In the genomic region with DNA sequence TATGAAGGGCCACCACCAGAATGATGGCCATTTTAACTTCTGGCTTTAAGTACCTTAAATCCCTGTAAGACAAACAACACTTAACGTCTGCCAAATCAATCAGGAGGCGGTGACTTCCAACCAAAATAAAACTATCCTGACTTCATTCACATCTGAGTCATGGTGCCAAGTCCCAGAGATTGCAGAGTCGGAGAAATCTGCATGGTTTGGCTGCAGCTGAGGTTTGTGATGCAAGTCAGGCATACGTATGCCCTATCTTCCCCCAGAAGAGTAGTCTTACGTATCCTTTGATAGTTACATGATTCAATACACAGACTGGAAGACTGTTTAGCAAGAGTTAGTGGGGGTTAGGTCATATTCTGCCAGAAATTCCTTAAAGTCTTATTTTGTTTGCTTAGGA, we compare ENCODE assay signal across 8 cellular contexts. TPM values are rescaled to one million over a fixed set of nuclear protein-coding genes. Genes with fewer than 3 reads are reported as not detected.
DNase-seq lines count a peak whose midpoint lies in the region; ATAC-seq and TF ChIP-seq lines count a peak whose summit lies in the region.

No MANE protein-coding gene starts in this region.

- CTCF ChIA-PET in AG04450 (lab: Charles Lee) = interaction anchor here (1.0 to 7.4 kb wide), 4 partner anchors 12 to 190 kb away, joined by 3 to 55 read pairs (median 6); no protein-coding TSS in a partner anchor

- peak overlapping the region; percentile 89 for H3K27ac ChIP-seq in AG04450 (ENCODE audit: low read depth, low read length)
- H3K27ac ChIP-seq in colonic mucosa = peak overlapping the region; percentile 28
- peak overlapping the region; percentile 38 to 62 for H3K27ac ChIP-seq in mucosa of rectum (ENCODE audit: low read depth in 2 of 2, low read length in 2 of 2)

- H3K9ac ChIP-seq in colonic mucosa (ENCODE audit: low read depth in 2 of 2, low read length in 2 of 2) (peak overlapping the region in 1 of 2 donors; percentile 81), mucosa of rectum (ENCODE audit: low read depth in 1 of 2, low read length in 2 of 2) (no peak overlapping the region)

- H3K4me3 ChIP-seq in AG04450 (ENCODE audit: low read depth, low read length) (peak overlapping the region; percentile 0; the same call in 1 of the 2 replicates), MG63 (no peak overlapping the region), colonic mucosa (no peak overlapping the region), mucosa of rectum (ENCODE audit: low read length in 2 of 2) (no peak overlapping the region)

- TF ChIP-seq CTCF in AG04450 (IDR thresholded peaks at IDR 0.05; ENCODE audit: low read depth, low read length) (no peak), colonic mucosa (IDR thresholded peaks at IDR 0.05) (no peak)

- DNase-seq in AG04450 (ENCODE audit: low read depth, low spot score) = peak; percentile 96
- DNase-seq in MG63 = peak; percentile 81
- peak; percentile 42 for DNase-seq in colonic mucosa
- no peak for DNase-seq in midbrain (lab: John Stamatoyannopoulos, UW)

- H3K36me3 ChIP-seq in MG63 (no peaks in the 10 kb centered on the region), colonic mucosa (no peaks in the 10 kb centered on the region), mucosa of rectum (ENCODE audit: control insufficient read depth in 2 of 2, insufficient read depth in 2 of 2, low read length in 2 of 2) (no peaks in the 10 kb centered on the region)

- ATAC-seq in HG03354 (IDR thresholded peaks at IDR 0.05; ENCODE audit: poor library complexity, severe bottlenecking, unreplicated experiment) (no peak), HG03139 (IDR thresholded peaks at IDR 0.05; ENCODE audit: unreplicated experiment) (no peak), GM18520 (IDR thresholded peaks at IDR 0.05; ENCODE audit: unreplicated experiment) (no peak)

- intact Hi-C loops in colonic mucosa (cut with DNase I) = no loop called here

- H3K9me3 ChIP-seq in AG04450 (ENCODE audit: control insufficient read depth, insufficient read depth, low read length) (no peaks in the 10 kb centered on the region; the same call in 1 of the 2 replicates), MG63 (no peaks in the 10 kb centered on the region), colonic mucosa (no peaks in the 10 kb centered on the region), mucosa of rectum (ENCODE audit: control insufficient read depth in 2 of 2, low read length in 2 of 2) (no peaks in the 10 kb centered on the region)

- POLR2A ChIA-PET in AG04450 (lab: Yijun Ruan, JAX) = interaction anchor here (0.5 to 1.0 kb wide), 2 partner anchors 13 to 328 kb away, joined by 3 to 6 read pairs; no protein-coding TSS in a partner anchor

- H3K27me3 ChIP-seq in AG04450 (ENCODE audit: control insufficient read depth, insufficient read depth, low read length) (no peaks in the 10 kb centered on the region), MG63 (peaks cover 8% of the 10 kb centered on the region), colonic mucosa (no peaks in the 10 kb centered on the region), mucosa of rectum (ENCODE audit: control insufficient read depth in 2 of 2, insufficient read depth in 2 of 2, low read length in 2 of 2) (no peaks in the 10 kb centered on the region)

- H3K4me1 ChIP-seq in colonic mucosa = no peaks in the 10 kb centered on the region
- peaks cover 20 to 23% of the 10 kb centered on the region in 2 donors for H3K4me1 ChIP-seq in mucosa of rectum (ENCODE audit: control insufficient read depth in 2 of 2, insufficient read depth in 2 of 2, low read length in 2 of 2)

RNA-seq across cellular contexts. Expression of gene GAB2, which starts 1.7 kb away (rescaled TPM):
- 7.9 and 8.7 TPM in 2 replicates for polyA plus RNA-seq in AG04450 (2011; rRNA removed)
- polyA minus RNA-seq in AG04450 (2011; rRNA and poly(A)+ RNA removed) = 14.0 and 16.2 TPM in 2 replicates
- under 0.01 and 0.54 TPM in 2 replicates for total RNA-seq in MG63 (2014; rRNA removed; shearing (Covaris generic); ENCODE audit: low replicate concordance)
- total RNA-seq in colonic mucosa = 10 to 100 TPM; 20.0 to 21.1 TPM

Comparison
In these comparisons a context has a peak if more than half of its experiments do, and no peak if none do; other contexts are left out.
1. H3K27ac ChIP-seq: peak in every context shown above with its lines; median percentile 89 in AG04450; 50 in mucosa of rectum; 28 in colonic mucosa.
2. RNA of gene GAB2, which starts 1.7 kb away (total RNA-seq): 20.0 to 21.1 TPM in colonic mucosa; under 0.01 to 0.54 TPM in MG63; every median in the first group is over 10 times any median in the second.